ENCODE assay signal across 9 cellular contexts in genomic region chr6:133966654-133967300, GRCh38. TPM values are rescaled to one million over a fixed set of nuclear protein-coding genes. Genes with fewer than 3 reads are reported as not detected.
A peak's percentile ranks its signal among the peaks of the same experiment; 100 is the strongest.
DNase-seq lines count a peak whose midpoint lies in the region; ATAC-seq and TF ChIP-seq lines count a peak whose summit lies in the region.
"Had no signal": no experiment of that assay in that cellular context is flagged by ENCODE, and none has a peak within 500 bp of the region (broad histone marks: within the 10 kb centered on the region; RNA-seq: fewer than 3 reads in every experiment).

No MANE protein-coding gene starts in this region.

- no peak for TF ChIP-seq CTCF in HFFc6 (IDR thresholded peaks at IDR 0.05)

- no peaks in the 10 kb centered on the region for H3K27me3 Mint-ChIP-seq in HFFc6 (ENCODE audit: insufficient read depth)
- no peaks in the 10 kb centered on the region for H3K27me3 Mint-ChIP-seq in natural killer cell treated with Interleukin-12 subunit alpha and Interleukin-12 subunit beta and Interleukin-15 and Interleukin-18, amount 100 ng/mL, for 72 hours

- H3K27ac Mint-ChIP-seq in HFFc6, result peak overlapping the region; percentile 35
- peak overlapping the region in 1 of 2 donors; percentile 2 for H3K27ac Mint-ChIP-seq in natural killer cell treated with Interleukin-12 subunit alpha and Interleukin-12 subunit beta and Interleukin-15 and Interleukin-18, amount 100 ng/mL, for 72 hours

- DNase-seq in HFFc6 (no peak), NCI-H2196 (lab: John Stamatoyannopoulos, UW; ENCODE audit: unreplicated experiment) (no peak), activated gamma-delta T cell treated with Interleukin-2 at 50 U/mL for 16 hours (no peak), DMS153 (lab: John Stamatoyannopoulos, UW) (no peak)
- no peak for DNase-seq in natural killer cell treated with Interleukin-12 subunit alpha and Interleukin-12 subunit beta and Interleukin-15 and Interleukin-18, amount 100 ng/mL, for 72 hours (ENCODE audit: low spot score)
- DNase-seq in activated CD4-positive, alpha-beta T cell treated with anti-CD3 and anti-CD28 coated beads for 1 hour, result no peak
- DNase-seq: stomach had no signal

- H3K36me3 Mint-ChIP-seq in HFFc6 (ENCODE audit: low read depth), result 0 out of 2 replicates have a peak, but pooled peaks cover 4% of the 10 kb centered on the region
- H3K36me3 Mint-ChIP-seq in natural killer cell treated with Interleukin-12 subunit alpha and Interleukin-12 subunit beta and Interleukin-15 and Interleukin-18, amount 100 ng/mL, for 72 hours, result peaks cover 4% of the 10 kb centered on the region

- H3K9me3 Mint-ChIP-seq in HFFc6, result no peaks in the 10 kb centered on the region
- H3K9me3 Mint-ChIP-seq in natural killer cell treated with Interleukin-12 subunit alpha and Interleukin-12 subunit beta and Interleukin-15 and Interleukin-18, amount 100 ng/mL, for 72 hours, result no peaks in the 10 kb centered on the region

- no peak overlapping the region for H3K4me3 Mint-ChIP-seq in HFFc6
- peak overlapping the region; percentile 54 for H3K4me3 Mint-ChIP-seq in natural killer cell treated with Interleukin-12 subunit alpha and Interleukin-12 subunit beta and Interleukin-15 and Interleukin-18, amount 100 ng/mL, for 72 hours

- H3K4me1 Mint-ChIP-seq in HFFc6 (ENCODE audit: low read depth), result peaks cover 64% of the 10 kb centered on the region
- peaks cover 40 to 52% of the 10 kb centered on the region in 2 donors for H3K4me1 Mint-ChIP-seq in natural killer cell treated with Interleukin-12 subunit alpha and Interleukin-12 subunit beta and Interleukin-15 and Interleukin-18, amount 100 ng/mL, for 72 hours (ENCODE audit: low read depth in 2 of 2)

- ATAC-seq in GM18907 (IDR thresholded peaks at IDR 0.05; ENCODE audit: unreplicated experiment) (peak; percentile 88), HG03571 (IDR thresholded peaks at IDR 0.05; ENCODE audit: unreplicated experiment) (peak; percentile 83)
- peak in 1 of 2 donors; percentile 31 for ATAC-seq in natural killer cell treated with Interleukin-12 subunit alpha and Interleukin-12 subunit beta and Interleukin-15 and Interleukin-18, amount 100 ng/mL, for 72 hours

RNA-seq across cellular contexts. Expression of gene TBPL1, which starts 13.8 kb away (rescaled TPM):
- 10 to 100 TPM; 30.7 to 40.6 (median 34.0) TPM for total RNA-seq in HFFc6 (2021; fragmentation: NEBNext Ultra II Directional; extraction: Animal tissue kit (Norgen Biotek cat#: 25700))
- 10 to 100 TPM; 46.6 to 54.4 TPM for total RNA-seq in natural killer cell treated with Interleukin-12 subunit alpha and Interleukin-12 subunit beta and Interleukin-15 and Interleukin-18, amount 100 ng/mL, for 72 hours
